ENCODE assay signal across 1 cellular context in genomic region chr4:16029886-16030285, GRCh38.
TF ChIP-seq lines count a peak whose summit lies in the region.

No MANE protein-coding gene starts in this region.

TF ChIP-seq in H1, 55 proteins besides CTCF, POLR2A, EP300 and RAD21:
- TF ChIP-seq CEBPB (IDR thresholded peaks at IDR 0.05; ENCODE audit: low read depth, low read length), result peak; percentile 88
- TF ChIP-seq RFX5 (IDR thresholded peaks at IDR 0.05; ENCODE audit: borderline replicate concordance, low read depth, low read length), result no peak
